Comparison of ENCODE assay signal across 36 cellular contexts in the genomic region with DNA sequence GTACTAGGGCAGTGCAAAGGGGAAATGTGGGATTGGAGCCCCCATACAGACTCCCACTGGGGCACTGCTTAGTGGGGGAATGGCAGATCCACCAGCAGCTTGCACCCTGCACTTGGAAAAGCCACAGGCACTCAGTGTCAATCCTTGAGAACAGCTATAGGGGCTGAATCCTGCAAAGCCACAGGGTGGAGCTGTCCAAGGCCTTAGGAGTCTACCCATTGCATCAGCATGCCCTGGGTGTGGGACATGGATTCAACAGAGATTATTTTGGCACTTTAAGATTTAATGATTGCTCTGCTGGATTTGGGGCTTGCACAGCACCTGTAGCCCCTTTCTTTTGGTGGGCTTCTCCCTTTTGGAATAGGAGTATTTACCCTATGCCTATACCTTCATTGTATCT.
"Had no signal": no experiment of that assay in that cellular context is flagged by ENCODE, and none has a peak within 500 bp of the region (broad histone marks: within the 10 kb centered on the region; RNA-seq: fewer than 3 reads in every experiment).

No MANE protein-coding gene starts in this region.

- FAIRE-seq: bronchial epithelial cell, TTC549 had no signal

- H3K4me1 ChIP-seq: ascending aorta had no signal

- H3K27ac Mint-ChIP-seq: activated B cell treated with CpG ODN at 0.5 μM for 24 hours; activated CD4-positive, alpha-beta memory T cell treated with anti-CD3 and anti-CD28 coated beads, Interleukin-2, amount 10 ng/mL, durations not matched to agents 7 days and 5 days; activated CD4-positive, alpha-beta T cell treated with anti-CD3 and anti-CD28 coated beads, Interleukin-2, amount 10 ng/mL, durations not matched to agents 7 days and 5 days; activated CD8-positive, alpha-beta memory T cell treated with anti-CD3 and anti-CD28 coated beads, Interleukin-2, amount 10 ng/mL, durations not matched to agents 7 days and 5 days; activated CD8-positive, alpha-beta T cell treated with anti-CD3 and anti-CD28 coated beads, Interleukin-2, amount 10 ng/mL, durations not matched to agents 7 days and 5 days; activated naive CD4-positive, alpha-beta T cell treated with anti-CD3 and anti-CD28 coated beads, Interleukin-2, amount 10 ng/mL, durations not matched to agents 7 days and 5 days; activated naive CD4-positive, alpha-beta T cell treated with anti-CD3 and anti-CD28 coated beads, Interleukin-2, amount 50 U/mL, for 24 hours; activated naive CD8-positive, alpha-beta T cell; activated naive CD8-positive, alpha-beta T cell treated with anti-CD3 and anti-CD28 coated beads, Interleukin-2, amount 10 ng/mL, durations not matched to agents 7 days and 5 days; activated naive CD8-positive, alpha-beta T cell treated with anti-CD3 and anti-CD28 coated beads, Interleukin-2, amount 50 U/mL, for 24 hours; activated T-cell treated with anti-CD3 and anti-CD28 coated beads, Interleukin-2, amount 50 U/mL, for 24 hours; activated T-helper 2 cell treated with anti-CD3 and anti-CD28 coated beads, Interferon-gamma antibody, Interleukin-2, Interleukin-4, amounts not matched to agents 10 μg/mL and 5 μg/mL and 100 μg/mL, durations not matched to agents 14 hours and 24 hours and 36 hours; brain; T-helper 1 cell treated with Interleukin-12 subunit alpha and Interleukin-12 subunit beta and Interleukin-4 antibody, amounts not matched to agents 30 μg/mL and 1 μg/mL, for 36 hours; T-helper 2 cell treated with Interferon-gamma antibody and Interleukin-4, amounts not matched to agents 5 μg/mL and 100 μg/mL, for 36 hours had no signal

- H3K36me3 ChIP-seq: ascending aorta, cardiac muscle cell had no signal

- H3K27me3 ChIP-seq: ascending aorta, cardiac muscle cell had no signal

- H3K4me3 ChIP-seq: ascending aorta, cardiac muscle cell had no signal

- H3K4me3 Mint-ChIP-seq: activated B cell treated with CpG ODN at 0.5 μM for 24 hours; activated CD4-positive, alpha-beta memory T cell treated with anti-CD3 and anti-CD28 coated beads, Interleukin-2, amount 10 ng/mL, durations not matched to agents 7 days and 5 days; activated CD4-positive, alpha-beta T cell treated with anti-CD3 and anti-CD28 coated beads, Interleukin-2, amount 10 ng/mL, durations not matched to agents 7 days and 5 days; activated CD8-positive, alpha-beta memory T cell treated with anti-CD3 and anti-CD28 coated beads, Interleukin-2, amount 10 ng/mL, durations not matched to agents 7 days and 5 days; activated CD8-positive, alpha-beta T cell treated with anti-CD3 and anti-CD28 coated beads, Interleukin-2, amount 10 ng/mL, durations not matched to agents 7 days and 5 days; activated naive CD4-positive, alpha-beta T cell treated with anti-CD3 and anti-CD28 coated beads, Interleukin-2, amount 10 ng/mL, durations not matched to agents 7 days and 5 days; activated naive CD4-positive, alpha-beta T cell treated with anti-CD3 and anti-CD28 coated beads, Interleukin-2, amount 50 U/mL, for 24 hours; activated naive CD8-positive, alpha-beta T cell; activated naive CD8-positive, alpha-beta T cell treated with anti-CD3 and anti-CD28 coated beads, Interleukin-2, amount 10 ng/mL, durations not matched to agents 7 days and 5 days; activated naive CD8-positive, alpha-beta T cell treated with anti-CD3 and anti-CD28 coated beads, Interleukin-2, amount 50 U/mL, for 24 hours; activated T-cell treated with anti-CD3 and anti-CD28 coated beads, Interleukin-2, amount 50 U/mL, for 24 hours; brain; central memory CD8-positive, alpha-beta T cell; T-helper 1 cell treated with Interleukin-12 subunit alpha and Interleukin-12 subunit beta and Interleukin-4 antibody, amounts not matched to agents 30 μg/mL and 1 μg/mL, for 36 hours; T-helper 2 cell treated with Interferon-gamma antibody and Interleukin-4, amounts not matched to agents 5 μg/mL and 100 μg/mL, for 36 hours had no signal

- H3K9me3 Mint-ChIP-seq: activated naive CD4-positive, alpha-beta T cell treated with anti-CD3 and anti-CD28 coated beads, Interleukin-2, amount 50 U/mL, for 24 hours had no signal

- DNase-seq: activated B cell treated with CpG ODN at 0.5 μM for 24 hours; activated CD4-positive, alpha-beta memory T cell treated with anti-CD3 and anti-CD28 coated beads, Interleukin-2, amount 10 ng/mL, durations not matched to agents 7 days and 5 days; activated CD4-positive, alpha-beta T cell treated with anti-CD3 and anti-CD28 coated beads for 48 hours; activated CD4-positive, alpha-beta T cell treated with anti-CD3 and anti-CD28 coated beads, Interleukin-2, amount 10 ng/mL, durations not matched to agents 7 days and 5 days; activated CD4-positive, alpha-beta T cell treated with anti-CD3 and anti-CD28 coated beads, Interleukin-2, amount 50 U/mL, for 48 hours; activated CD4-positive, CD25-positive, alpha-beta regulatory T cell treated with anti-CD3 and anti-CD28 coated beads, Interleukin-2, amount 50 U/mL, for 72 hours; activated CD8-positive, alpha-beta memory T cell treated with anti-CD3 and anti-CD28 coated beads for 24 hours; activated CD8-positive, alpha-beta memory T cell treated with anti-CD3 and anti-CD28 coated beads, Interleukin-2, amount 10 ng/mL, durations not matched to agents 7 days and 5 days; activated CD8-positive, alpha-beta memory T cell treated with anti-CD3 and anti-CD28 coated beads, Interleukin-2, amount 50 U/mL, for 48 hours; activated CD8-positive, alpha-beta T cell treated with anti-CD3 and anti-CD28 coated beads, Interleukin-2, amount 10 ng/mL, durations not matched to agents 7 days and 5 days; activated effector memory CD4-positive, alpha-beta T cell treated with Interleukin-2 at 50 U/mL for 16 hours; activated gamma-delta T cell; activated naive CD4-positive, alpha-beta T cell treated with anti-CD3 and anti-CD28 coated beads, Interleukin-2, amount 10 ng/mL, durations not matched to agents 7 days and 5 days; activated naive CD4-positive, alpha-beta T cell treated with Interleukin-2 at 50 U/mL for 16 hours; activated naive CD8-positive, alpha-beta T cell treated with anti-CD3 and anti-CD28 coated beads, Interleukin-2, amount 10 ng/mL, durations not matched to agents 7 days and 5 days; activated naive CD8-positive, alpha-beta T cell treated with anti-CD3 and anti-CD28 coated beads, Interleukin-2, amount 50 U/mL, for 24 hours; activated T-cell treated with anti-CD3 and anti-CD28 coated beads, Interleukin-2, amount 50 U/mL, for 24 hours; activated T-cell treated with anti-CD3 and anti-CD28 coated beads, Interleukin-2, amount 50 U/mL, for 48 hours; amygdala; anterior cingulate cortex; caudate nucleus; cerebellar nuclear complex; T-helper 2 cell; T-helper 9 cell had no signal

- H3K4me1 Mint-ChIP-seq: activated CD4-positive, alpha-beta memory T cell treated with anti-CD3 and anti-CD28 coated beads, Interleukin-2, amount 10 ng/mL, durations not matched to agents 7 days and 5 days; activated CD8-positive, alpha-beta memory T cell treated with anti-CD3 and anti-CD28 coated beads, Interleukin-2, amount 10 ng/mL, durations not matched to agents 7 days and 5 days; activated naive CD4-positive, alpha-beta T cell treated with anti-CD3 and anti-CD28 coated beads, Interleukin-2, amount 10 ng/mL, durations not matched to agents 7 days and 5 days; activated naive CD8-positive, alpha-beta T cell treated with anti-CD3 and anti-CD28 coated beads, Interleukin-2, amount 10 ng/mL, durations not matched to agents 7 days and 5 days; central memory CD8-positive, alpha-beta T cell had no signal

- H3K27ac ChIP-seq: ascending aorta, cardiac muscle cell, VCaP had no signal

- H3K27me3 Mint-ChIP-seq: activated B cell treated with CpG ODN at 0.5 μM for 24 hours; activated CD4-positive, alpha-beta memory T cell treated with anti-CD3 and anti-CD28 coated beads, Interleukin-2, amount 10 ng/mL, durations not matched to agents 7 days and 5 days; activated CD4-positive, alpha-beta T cell treated with anti-CD3 and anti-CD28 coated beads, Interleukin-2, amount 10 ng/mL, durations not matched to agents 7 days and 5 days; activated naive CD4-positive, alpha-beta T cell treated with anti-CD3 and anti-CD28 coated beads, Interleukin-2, amount 10 ng/mL, durations not matched to agents 7 days and 5 days; activated naive CD4-positive, alpha-beta T cell treated with anti-CD3 and anti-CD28 coated beads, Interleukin-2, amount 50 U/mL, for 24 hours; activated naive CD8-positive, alpha-beta T cell; activated naive CD8-positive, alpha-beta T cell treated with anti-CD3 and anti-CD28 coated beads, Interleukin-2, amount 50 U/mL, for 24 hours; activated T-cell treated with anti-CD3 and anti-CD28 coated beads, Interleukin-2, amount 50 U/mL, for 24 hours; brain; central memory CD8-positive, alpha-beta T cell had no signal

- ATAC-seq: activated CD8-positive, alpha-beta memory T cell treated with anti-CD3 and anti-CD28 coated beads, Interleukin-2, amount 10 ng/mL, durations not matched to agents 7 days and 5 days; activated CD8-positive, alpha-beta T cell treated with anti-CD3 and anti-CD28 coated beads, Interleukin-2, amount 10 ng/mL, durations not matched to agents 7 days and 5 days; activated naive CD8-positive, alpha-beta T cell treated with anti-CD3 and anti-CD28 coated beads, Interleukin-2, amount 50 U/mL, for 24 hours had no signal
